In the genomic region with DNA sequence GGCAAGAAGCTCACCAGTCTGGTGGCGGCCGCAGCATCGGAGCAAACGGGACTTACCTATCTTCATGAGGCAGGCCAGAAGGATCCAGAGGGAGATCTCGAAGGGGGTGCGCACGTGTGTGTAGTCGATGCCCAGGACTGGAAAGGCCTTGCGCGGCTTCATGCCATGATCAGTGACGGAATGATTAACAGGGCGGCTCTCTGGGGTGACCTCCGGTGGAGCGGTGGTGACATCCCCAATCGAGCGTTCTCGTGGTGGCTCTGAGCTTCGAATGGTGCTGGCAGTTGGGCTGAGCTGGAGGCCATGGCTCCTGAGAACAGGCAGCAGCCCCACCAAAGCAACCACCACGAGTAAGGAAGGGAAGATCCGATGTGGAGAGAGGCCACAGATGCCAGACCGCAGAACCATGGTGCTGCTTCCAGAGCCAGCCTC, we compare ENCODE assay signal across 8 cellular contexts. TPM values are rescaled to one million over a fixed set of nuclear protein-coding genes. Genes with fewer than 3 reads are reported as not detected.
A peak's percentile ranks its signal among the peaks of the same experiment; 100 is the strongest.
DNase-seq lines count a peak whose midpoint lies in the region; ATAC-seq and FAIRE-seq lines count a peak whose summit lies in the region.

No MANE protein-coding gene starts in this region.

- no peak overlapping the region for H2BK120ac ChIP-seq in neuronal stem cell (ENCODE audit: low read depth, low read length)

- no peak overlapping the region for H2BK12ac ChIP-seq in neuronal stem cell (ENCODE audit: low read length)

- peak overlapping the region; percentile 80 to 93 (median 88) for H3K4me3 Mint-ChIP-seq in CD4-positive, CD25-positive, alpha-beta regulatory T cell

- no CpG with 5 or more reads among the region's 21 CpGs for WGBS in neuronal stem cell (ENCODE audit: extremely low coverage in 2 of 2, insufficient read length in 2 of 2, insufficient replicate concordance in 1 of 2), 2 donors

- peak overlapping the region; percentile 81 for H3K4me3 ChIP-seq in CD4-positive, CD25-positive, alpha-beta regulatory T cell (ENCODE audit: low read depth, low read length)
- peak overlapping the region; percentile 70 for H3K4me3 ChIP-seq in NT2/D1 (ENCODE audit: insufficient read length, low read depth)
- H3K4me3 ChIP-seq in endocrine pancreas (ENCODE audit: control insufficient read depth, insufficient read depth, low read length) = peak overlapping the region; percentile 44
- H3K4me3 ChIP-seq in neuronal stem cell (ENCODE audit: low read length in 2 of 2) = peak overlapping the region; percentile 12 to 59

- H3K14ac ChIP-seq in neuronal stem cell (ENCODE audit: low read length) = peak overlapping the region; percentile 4

- no peak for ATAC-seq in CD4-positive, CD25-positive, alpha-beta regulatory T cell (ENCODE audit: low read depth in 2 of 2)
- no peak for ATAC-seq in GM19467 (IDR thresholded peaks at IDR 0.05; ENCODE audit: unreplicated experiment)

- no peak overlapping the region for H3K4me2 ChIP-seq in neuronal stem cell (ENCODE audit: insufficient read depth, low read length, poor library complexity, severe bottlenecking)

- H3K9me3 Mint-ChIP-seq in CD4-positive, CD25-positive, alpha-beta regulatory T cell = no peaks in the 10 kb centered on the region

- H3K4ac ChIP-seq in neuronal stem cell (ENCODE audit: low read length) = no peak overlapping the region

- peak overlapping the region; percentile 2 for H2BK15ac ChIP-seq in neuronal stem cell (ENCODE audit: low read length)

- peaks cover 12 to 64% (median 46%) of the 10 kb centered on the region in 4 donors for H3K4me1 Mint-ChIP-seq in CD4-positive, CD25-positive, alpha-beta regulatory T cell

- peaks cover 7% of the 10 kb centered on the region for H3K79me1 ChIP-seq in neuronal stem cell (ENCODE audit: low read depth, low read length)

- peak overlapping the region; percentile 74 to 98 (median 81) for H3K27ac Mint-ChIP-seq in CD4-positive, CD25-positive, alpha-beta regulatory T cell

- no peaks in the 10 kb centered on the region for H3K36me3 Mint-ChIP-seq in CD4-positive, CD25-positive, alpha-beta regulatory T cell

- H3K4me1 ChIP-seq in CD4-positive, CD25-positive, alpha-beta regulatory T cell (ENCODE audit: control insufficient read depth, insufficient read depth, low read length, poor library complexity, severe bottlenecking) = peaks cover 50% of the 10 kb centered on the region
- H3K4me1 ChIP-seq in NT2/D1 (ENCODE audit: insufficient read depth, insufficient read length) (peaks cover 18% of the 10 kb centered on the region), endocrine pancreas (ENCODE audit: control insufficient read depth, insufficient read depth, low read length) (no peaks in the 10 kb centered on the region), neuronal stem cell (ENCODE audit: control insufficient read depth in 2 of 2, insufficient read depth in 1 of 2, low read depth in 1 of 2, low read length in 2 of 2) (peaks cover 21 to 25% of the 10 kb centered on the region in 2 donors)

- peak overlapping the region; percentile 97 for H3K27ac ChIP-seq in CD4-positive, CD25-positive, alpha-beta regulatory T cell (ENCODE audit: insufficient read depth, low read length, poor library complexity, severe bottlenecking)
- H3K27ac ChIP-seq in neuronal stem cell (replicated peaks; ENCODE audit: low read length) = no peak overlapping the region

- no peak overlapping the region for H3K23ac ChIP-seq in neuronal stem cell (ENCODE audit: low read depth, low read length, poor library complexity)

- H2AFZ ChIP-seq in neuronal stem cell (ENCODE audit: low read length) = no peak overlapping the region

- no peaks in the 10 kb centered on the region for H3K36me3 ChIP-seq in CD4-positive, CD25-positive, alpha-beta regulatory T cell (ENCODE audit: control insufficient read depth, insufficient read depth, low read length)
- H3K36me3 ChIP-seq in NT2/D1 (ENCODE audit: insufficient read depth, insufficient read length, low read length) (peaks cover 32% of the 10 kb centered on the region), endocrine pancreas (ENCODE audit: control insufficient read depth, insufficient read depth, low read length) (no peaks in the 10 kb centered on the region), neuronal stem cell (replicated peaks in 1 of 2; ENCODE audit: control insufficient read depth in 2 of 2, insufficient read depth in 2 of 2, low read length in 2 of 2) (peaks cover 0 to 4% of the 10 kb centered on the region in 2 donors)

- no peak overlapping the region for H4K91ac ChIP-seq in neuronal stem cell (ENCODE audit: low read depth, low read length, poor library complexity)

- no peak for DNase-seq in CD4-positive, CD25-positive, alpha-beta regulatory T cell
- DNase-seq in NT2/D1 (ENCODE audit: low read depth, low spot score) = no peak
- DNase-seq in neuronal stem cell (ENCODE audit: low spot score) = no peak
- no peak for DNase-seq in anterior cingulate cortex (lab: John Stamatoyannopoulos, UW)
- no peak for DNase-seq in kidney tubule cell (ENCODE audit: low spot score)
- no peak for DNase-seq in GM19239 (ENCODE audit: insufficient read length, low spot score)

- no peaks in the 10 kb centered on the region for H3K27me3 ChIP-seq in CD4-positive, CD25-positive, alpha-beta regulatory T cell (ENCODE audit: control insufficient read depth, insufficient read depth, low read length)
- no peaks in the 10 kb centered on the region for H3K27me3 ChIP-seq in NT2/D1 (ENCODE audit: insufficient read depth, insufficient read length)
- no peaks in the 10 kb centered on the region for H3K27me3 ChIP-seq in endocrine pancreas (ENCODE audit: control insufficient read depth, insufficient read depth, low read length)
- H3K27me3 ChIP-seq in neuronal stem cell (ENCODE audit: control insufficient read depth in 3 of 3, insufficient read depth in 3 of 3, low read depth in 1 of 3, low read length in 3 of 3) = no peaks in the 10 kb centered on the region

- H2AK5ac ChIP-seq in neuronal stem cell (ENCODE audit: low read depth, low read length) = no peak overlapping the region

- no peaks in the 10 kb centered on the region for H3K9me3 ChIP-seq in CD4-positive, CD25-positive, alpha-beta regulatory T cell (ENCODE audit: control insufficient read depth in 2 of 2, low read length in 2 of 2)
- H3K9me3 ChIP-seq in NT2/D1 (ENCODE audit: insufficient read depth, low read length) (no peaks in the 10 kb centered on the region), endocrine pancreas (ENCODE audit: control insufficient read depth, low read length) (no peaks in the 10 kb centered on the region), neuronal stem cell (replicated peaks in 1 of 2; ENCODE audit: control insufficient read depth in 2 of 2, insufficient read depth in 1 of 2, low read depth in 1 of 2, low read length in 2 of 2) (no peaks in the 10 kb centered on the region)

- H3K27me3 Mint-ChIP-seq in CD4-positive, CD25-positive, alpha-beta regulatory T cell = no peaks in the 10 kb centered on the region

- peak overlapping the region; percentile 92 for H3K9ac ChIP-seq in NT2/D1 (ENCODE audit: insufficient read length, low read depth)
- no peak overlapping the region for H3K9ac ChIP-seq in endocrine pancreas (ENCODE audit: control insufficient read depth, insufficient read depth, low read length)
- H3K9ac ChIP-seq in neuronal stem cell (ENCODE audit: low read depth, low read length, poor library complexity) = no peak overlapping the region

- no peak overlapping the region for H4K8ac ChIP-seq in neuronal stem cell (ENCODE audit: low read depth, low read length)

- FAIRE-seq in GM19239 (lab: Jason Lieb, UNC) = no peak

- H2BK5ac ChIP-seq in neuronal stem cell (ENCODE audit: low read length) = no peak overlapping the region

- H3K18ac ChIP-seq in neuronal stem cell (ENCODE audit: low read length) = no peak overlapping the region

RNA-seq across cellular contexts. Expression of gene SLC9A1, which starts 1.0 kb away (rescaled TPM):
- 32.3 TPM for total RNA-seq in CD4-positive, CD25-positive, alpha-beta regulatory T cell
- polyA plus RNA-seq in CD4-positive, CD25-positive, alpha-beta regulatory T cell = 1 to 10 TPM; 5.4 to 8.7 (median 7.0) TPM
- polyA plus RNA-seq in neuronal stem cell (2013, experiment 1 of 2) = 9.4 TPM
- 9.4 TPM for polyA plus RNA-seq in neuronal stem cell (2013, experiment 2 of 2)
